ENCODE assay signal across 26 cellular contexts in genomic region chr3:5285439-5285838, GRCh38.
"Had no signal": no experiment of that assay in that cellular context is flagged by ENCODE, and none has a peak within 500 bp of the region (broad histone marks: within the 10 kb centered on the region; RNA-seq: fewer than 3 reads in every experiment).

No MANE protein-coding gene starts in this region.

- H3K27me3 ChIP-seq: stomach, suprapubic skin, testis, thyroid gland, tibial artery, tibial nerve, transverse colon, upper lobe of left lung, upper lobe of right lung, uterus, vagina had no signal

- H3K9me3 ChIP-seq: suprapubic skin, testis, thyroid gland, upper lobe of right lung, uterus, vagina had no signal

- H3K4me1 ChIP-seq: stomach, suprapubic skin, testis, thyroid gland, tibial artery, tibial nerve, transverse colon, upper lobe of left lung, upper lobe of right lung, uterus, vagina had no signal

- ATAC-seq: stimulated activated effector memory CD8-positive, alpha-beta T cell treated with anti-CD3 and anti-CD28 coated beads, Interleukin-12 subunit alpha, Interleukin-12 subunit beta, amount 100 ng/mL, for 72 hours; stimulated activated memory B cell treated with anti-CD40 and anti-IgM and Interleukin-4, amounts not matched to agents 10 μg/mL and 1 μg/mL and 100 μg/mL, for 72 hours; stimulated activated naive B cell treated with anti-CD40 and anti-IgM and Interleukin-4, amounts not matched to agents 10 μg/mL and 1 μg/mL and 100 μg/mL, for 72 hours; stimulated activated naive CD8-positive, alpha-beta T cell treated with anti-CD3 and anti-CD28 coated beads, Interleukin-15, amount 100 ng/mL, for 72 hours; stimulated activated naive CD8-positive, alpha-beta T cell treated with anti-CD3 and anti-CD28 coated beads, Interleukin-15, Interleukin-2, amounts not matched to agents 100 U/mL and 50 U/mL, for 24 hours; upper lobe of right lung had no signal

- H3K36me3 ChIP-seq: stomach, suprapubic skin, thoracic aorta, thyroid gland, tibial artery, tibial nerve, transverse colon, upper lobe of left lung, upper lobe of right lung, uterus, vagina had no signal

- DNase-seq: stimulated activated CD4-positive, alpha-beta T cell treated with anti-CD3 and anti-CD28 coated beads, Interleukin-2, amount 100 ng/mL, for 48 hours; stimulated activated CD4-positive, alpha-beta T cell treated with anti-CD3 and anti-CD28 coated beads, Interleukin-4, amount 100 ng/mL, for 1 hour; stimulated activated CD4-positive, alpha-beta T cell treated with anti-CD3 and anti-CD28 coated beads, Interleukin-4, amount 100 ng/mL, for 24 hours; stimulated activated CD4-positive, alpha-beta T cell treated with anti-CD3 and anti-CD28 coated beads, Interleukin-4, amount 100 ng/mL, for 4 hours; stimulated activated CD8-positive, alpha-beta memory T cell treated with anti-CD3 and anti-CD28 coated beads, Interleukin-4, amount 100 ng/mL, for 48 hours; stimulated activated naive B cell treated with anti-CD40 and anti-IgM and Interleukin-4, amounts not matched to agents 10 μg/mL and 1 μg/mL and 100 μg/mL, for 72 hours; stimulated activated naive CD4-positive, alpha-beta T cell; stimulated activated naive CD4-positive, alpha-beta T cell treated with Interleukin-2 at 50 U/mL for 16 hours; stimulated activated naive CD8-positive, alpha-beta T cell treated with anti-CD3 and anti-CD28 coated beads, Interleukin-15, amount 100 ng/mL, for 72 hours; stimulated activated naive CD8-positive, alpha-beta T cell treated with anti-CD3 and anti-CD28 coated beads, Interleukin-15, Interleukin-2, amounts not matched to agents 100 U/mL and 50 U/mL, for 24 hours; stomach; substantia nigra; testis; thyroid gland; tibial artery; transverse colon; trophoblast cell; upper lobe of right lung; uterus had no signal

- H3K27ac ChIP-seq: stomach, suprapubic skin, testis, thoracic aorta, thyroid gland, tibial artery, tibial nerve, transverse colon, upper lobe of left lung, upper lobe of right lung, uterus, vagina had no signal

- H3K4me3 ChIP-seq: stomach, suprapubic skin, testis, thoracic aorta, thyroid gland, tibial artery, tibial nerve, transverse colon, upper lobe of left lung, upper lobe of right lung, uterus, vagina had no signal
